In the genomic region with DNA sequence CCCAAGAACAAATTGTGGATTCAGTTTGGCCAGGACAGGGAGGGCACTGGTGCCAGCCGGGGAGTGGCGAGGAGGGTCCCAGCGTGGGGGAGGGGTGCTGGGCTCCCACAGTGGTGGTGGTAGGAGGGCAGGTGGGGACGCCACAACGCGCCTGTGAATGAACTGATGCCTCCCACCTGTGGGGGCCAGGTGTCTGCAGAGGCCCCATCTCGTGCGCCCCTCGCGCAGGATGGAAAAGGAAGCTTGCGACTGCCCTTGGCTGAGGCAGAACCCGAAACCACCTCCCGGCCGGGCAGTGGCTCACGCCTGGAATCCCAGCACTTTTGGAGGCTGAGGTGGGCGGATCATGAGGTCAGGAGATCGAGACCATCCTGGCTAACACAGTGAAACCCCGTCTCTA, we compare ENCODE assay signal across 18 cellular contexts.
DNase-seq lines count a peak whose midpoint lies in the region; ATAC-seq, FAIRE-seq and TF ChIP-seq lines count a peak whose summit lies in the region.
"Had no signal": no experiment of that assay in that cellular context is flagged by ENCODE, and none has a peak within 500 bp of the region (broad histone marks: within the 10 kb centered on the region; RNA-seq: fewer than 3 reads in every experiment).

No MANE protein-coding gene starts in this region.

- no peak overlapping the region for H2BK12ac ChIP-seq in mesenchymal stem cell (ENCODE audit: low read length in 2 of 2)

- no peak overlapping the region for H3K18ac ChIP-seq in mesenchymal stem cell (ENCODE audit: low read depth in 1 of 2, low read length in 2 of 2)

- 79% methylated on average over 17 of the region's 18 CpGs for WGBS in mesenchymal stem cell

- no peak overlapping the region for H2AFZ ChIP-seq in mesenchymal stem cell (ENCODE audit: low read depth, low read length)
- H2AFZ ChIP-seq: GM23248 had no signal

- H3K9ac ChIP-seq in BLaER1 = peak overlapping the region; percentile 74
- peak overlapping the region in 1 of 11 experiments; percentile 59; a peak in 4 of 22 replicates for H3K9ac ChIP-seq in BLaER1 treated with 17β-estradiol and CSF1 and Interleukin-3, amounts not matched to agents 10 nM and 100 nM
- no peak overlapping the region for H3K9ac ChIP-seq in mesenchymal stem cell (ENCODE audit: low read length)
- H3K9ac ChIP-seq: GM23248 had no signal

- no peak overlapping the region for H3K27ac Mint-ChIP-seq in natural killer cell
- H3K27ac Mint-ChIP-seq: CD14-positive monocyte; CD4-positive, alpha-beta T cell; CD8-positive, alpha-beta memory T cell; H9 had no signal

- peak overlapping the region; percentile 28 for H4K91ac ChIP-seq in mesenchymal stem cell (ENCODE audit: low read length)

- H3K4me1 Mint-ChIP-seq in natural killer cell = no peaks in the 10 kb centered on the region
- H3K4me1 Mint-ChIP-seq: CD14-positive monocyte; CD8-positive, alpha-beta memory T cell had no signal

- no peak overlapping the region for H4K8ac ChIP-seq in mesenchymal stem cell (ENCODE audit: low read length)

- no peak overlapping the region for H2BK5ac ChIP-seq in mesenchymal stem cell (ENCODE audit: low read depth, low read length, poor library complexity, severe bottlenecking)

- H3K4me2 ChIP-seq in BLaER1 (peak overlapping the region; percentile 98), mesenchymal stem cell (ENCODE audit: low read length, poor library complexity, severe bottlenecking) (no peak overlapping the region)
- H3K4me2 ChIP-seq in BLaER1 treated with 17β-estradiol and CSF1 and Interleukin-3, amounts not matched to agents 10 nM and 100 nM = peak overlapping the region in 8 of 11 experiments; percentile 87 to 99 (median 94); a peak in 15 of 22 replicates

- peaks cover 90% of the 10 kb centered on the region for H3K4me1 ChIP-seq in BLaER1
- peaks cover 25 to 90% (median 74%) of the 10 kb centered on the region in 10 experiments for H3K4me1 ChIP-seq in BLaER1 treated with 17β-estradiol and CSF1 and Interleukin-3, amounts not matched to agents 10 nM and 100 nM
- H3K4me1 ChIP-seq in mesenchymal stem cell (ENCODE audit: control insufficient read depth, insufficient read depth, low read depth, low read length) = no peaks in the 10 kb centered on the region

- H2BK120ac ChIP-seq in mesenchymal stem cell (ENCODE audit: low read depth, low read length) = no peak overlapping the region

- H3K27ac ChIP-seq in BLaER1 = peak overlapping the region; percentile 94
- peak overlapping the region in 2 of 11 experiments; percentile 60; a peak in 5 of 22 replicates for H3K27ac ChIP-seq in BLaER1 treated with 17β-estradiol and CSF1 and Interleukin-3, amounts not matched to agents 10 nM and 100 nM
- no peak overlapping the region for H3K27ac ChIP-seq in mesenchymal stem cell (ENCODE audit: low read length, poor library complexity, severe bottlenecking)
- H3K27ac ChIP-seq: GM23248 had no signal

- H3K36me3 ChIP-seq in BLaER1 (no peaks in the 10 kb centered on the region), mesenchymal stem cell (ENCODE audit: control insufficient read depth in 1 of 2, insufficient read depth in 2 of 2, low read depth in 1 of 2, low read length in 2 of 2) (no peaks in the 10 kb centered on the region)
- no peaks in the 10 kb centered on the region for H3K36me3 ChIP-seq in BLaER1 treated with 17β-estradiol and CSF1 and Interleukin-3, amounts not matched to agents 10 nM and 100 nM

- intact Hi-C loops in natural killer cell (cut with micrococcal nuclease) = no loop called here

- H3K4ac ChIP-seq in mesenchymal stem cell (ENCODE audit: low read depth in 1 of 2, low read length in 2 of 2) = no peak overlapping the region

- H3K9me3 ChIP-seq in BLaER1 = peaks cover 11% of the 10 kb centered on the region
- H3K9me3 ChIP-seq in BLaER1 treated with 17β-estradiol and CSF1 and Interleukin-3, amounts not matched to agents 10 nM and 100 nM (replicated peaks in 1 of 11) = peaks cover 11 to 19% (median 15%) of the 10 kb centered on the region in 11 experiments
- peaks cover 11% of the 10 kb centered on the region for H3K9me3 ChIP-seq in mesenchymal stem cell (ENCODE audit: control insufficient read depth, low read length)

- H2BK15ac ChIP-seq in mesenchymal stem cell (ENCODE audit: low read depth, poor library complexity, severe bottlenecking) = no peak overlapping the region

- no peak overlapping the region for H3K14ac ChIP-seq in mesenchymal stem cell (ENCODE audit: low read length in 2 of 2)

- H3K4me3 ChIP-seq in BLaER1 (no peak overlapping the region), mesenchymal stem cell (ENCODE audit: insufficient read depth in 1 of 2, low read depth in 1 of 2, low read length in 2 of 2) (no peak overlapping the region)
- no peak overlapping the region for H3K4me3 ChIP-seq in BLaER1 treated with 17β-estradiol and CSF1 and Interleukin-3, amounts not matched to agents 10 nM and 100 nM
- H3K4me3 ChIP-seq: GM23248 had no signal

- H3K23ac ChIP-seq in mesenchymal stem cell (ENCODE audit: low read length in 2 of 2) = no peak overlapping the region

- peaks cover 3 to 5% of the 10 kb centered on the region in 2 donors for H3K9me3 Mint-ChIP-seq in natural killer cell
- H3K9me3 Mint-ChIP-seq: CD4-positive, alpha-beta T cell had no signal

- H3K79me1 ChIP-seq in mesenchymal stem cell (replicated peaks; ENCODE audit: low read length, poor library complexity, severe bottlenecking) = no peaks in the 10 kb centered on the region

- H3K27me3 ChIP-seq in BLaER1 (no peaks in the 10 kb centered on the region), mesenchymal stem cell (ENCODE audit: control insufficient read depth in 1 of 2, insufficient read depth in 1 of 2, low read length in 2 of 2) (peaks cover 42 to 83% of the 10 kb centered on the region in 2 experiments)
- H3K27me3 ChIP-seq in BLaER1 treated with 17β-estradiol and CSF1 and Interleukin-3, amounts not matched to agents 10 nM and 100 nM = peaks cover 0 to 33% (median 0%) of the 10 kb centered on the region in 11 experiments; a peak in 6 of 22 replicates

- no peaks in the 10 kb centered on the region for H3K36me3 Mint-ChIP-seq in natural killer cell
- H3K36me3 Mint-ChIP-seq: CD14-positive monocyte had no signal

- H3K4me3 Mint-ChIP-seq in natural killer cell = no peak overlapping the region
- H3K4me3 Mint-ChIP-seq: CD14-positive monocyte; CD4-positive, alpha-beta T cell; CD8-positive, alpha-beta memory T cell; H9 had no signal

- H4K20me1 ChIP-seq in BLaER1 = no peaks in the 10 kb centered on the region
- H4K20me1 ChIP-seq in BLaER1 treated with 17β-estradiol and CSF1 and Interleukin-3, amounts not matched to agents 10 nM and 100 nM = no peaks in the 10 kb centered on the region

- H3K27me3 Mint-ChIP-seq in natural killer cell (ENCODE audit: low read depth in 2 of 2) = peaks cover 0 to 22% of the 10 kb centered on the region in 2 donors

- DNase-seq in mesenchymal stem cell = no peak
- DNase-seq in urothelium cell line (ENCODE audit: low spot score) = no peak
- no peak for DNase-seq in natural killer cell
- DNase-seq: CD4-positive, alpha-beta T cell; CD8-positive, alpha-beta memory T cell; DMS 273 treated with DMSO at 0.1 percent for 48 hours; EL; GF-D8; GM23248; H9 had no signal

- FAIRE-seq in urothelium cell line (lab: Jason Lieb, UNC) = peak; percentile 93
- FAIRE-seq: D721Med, GM12892, H1 had no signal

- H2AK5ac ChIP-seq in mesenchymal stem cell (ENCODE audit: low read length, severe bottlenecking) = no peak overlapping the region

- no peak for TF ChIP-seq CTCF in natural killer cell (IDR thresholded peaks at IDR 0.05)

- no peak for ATAC-seq in natural killer cell
- ATAC-seq in GM21447 (IDR thresholded peaks at IDR 0.05; ENCODE audit: unreplicated experiment) = no peak
- ATAC-seq: HCT116 had no signal
